ENCODE assay signal across 18 cellular contexts in genomic region chr10:90598513-90598912, GRCh38.
"Had no signal": no experiment of that assay in that cellular context is flagged by ENCODE, and none has a peak within 500 bp of the region (broad histone marks: within the 10 kb centered on the region; RNA-seq: fewer than 3 reads in every experiment).

No MANE protein-coding gene starts in this region.

- ATAC-seq: effector memory CD8-positive, alpha-beta T cell; left ventricle myocardium superior; lower lobe of right lung; natural killer cell; right lobe of liver; stimulated activated naive B cell treated with anti-CD40 and anti-IgM and Interleukin-4, amounts not matched to agents 10 μg/mL and 1 μg/mL and 100 μg/mL, for 72 hours had no signal

- H3K9me3 ChIP-seq: lower lobe of right lung, ovary, right lobe of liver, thoracic aorta, tibial nerve, upper lobe of left lung had no signal

- DNase-seq: cortex of kidney; effector memory CD8-positive, alpha-beta T cell; hypothalamus; left ventricle myocardium superior; lower lobe of right lung; natural killer cell; occipital lobe; ovary; retina; right lobe of liver; small intestine; stimulated activated CD4-positive, alpha-beta T cell treated with anti-CD3 and anti-CD28 coated beads, Interleukin-15, amount 100 ng/mL, for 24 hours; stimulated activated CD4-positive, alpha-beta T cell treated with anti-CD3 and anti-CD28 coated beads, Interleukin-2, amount 100 ng/mL, for 48 hours; stimulated activated naive B cell treated with anti-CD40 and anti-IgM and Interleukin-4, amounts not matched to agents 10 μg/mL and 1 μg/mL and 100 μg/mL, for 72 hours; upper lobe of left lung had no signal

- H3K36me3 ChIP-seq: lower lobe of right lung, ovary, right lobe of liver, thoracic aorta, tibial nerve, upper lobe of left lung had no signal

- H3K4me3 ChIP-seq: lower lobe of right lung, ovary, right lobe of liver, thoracic aorta, tibial nerve, upper lobe of left lung had no signal

- H3K4me3 Mint-ChIP-seq: effector memory CD8-positive, alpha-beta T cell; natural killer cell; stimulated activated naive B cell treated with anti-CD40 and anti-IgM and Interleukin-4, amounts not matched to agents 10 μg/mL and 1 μg/mL and 100 μg/mL, for 72 hours; stimulated activated naive CD8-positive, alpha-beta T cell treated with anti-CD3 and anti-CD28 coated beads, Interleukin-15, Interleukin-2, amounts not matched to agents 100 ng/mL and 50 ng/mL, for 24 hours had no signal

- H3K27ac Mint-ChIP-seq: effector memory CD8-positive, alpha-beta T cell; natural killer cell; stimulated activated naive B cell treated with anti-CD40 and anti-IgM and Interleukin-4, amounts not matched to agents 10 μg/mL and 1 μg/mL and 100 μg/mL, for 72 hours; stimulated activated naive CD8-positive, alpha-beta T cell treated with anti-CD3 and anti-CD28 coated beads, Interleukin-15, Interleukin-2, amounts not matched to agents 100 ng/mL and 50 ng/mL, for 24 hours had no signal

- H3K27ac ChIP-seq: lower lobe of right lung, ovary, right lobe of liver, tibial nerve, upper lobe of left lung had no signal

- H3K27me3 Mint-ChIP-seq: effector memory CD8-positive, alpha-beta T cell had no signal

- H3K4me1 ChIP-seq: right lobe of liver, upper lobe of left lung had no signal

- H3K4me1 Mint-ChIP-seq: natural killer cell; stimulated activated naive B cell treated with anti-CD40 and anti-IgM and Interleukin-4, amounts not matched to agents 10 μg/mL and 1 μg/mL and 100 μg/mL, for 72 hours had no signal

- H3K36me3 Mint-ChIP-seq: natural killer cell; stimulated activated naive B cell treated with anti-CD40 and anti-IgM and Interleukin-4, amounts not matched to agents 10 μg/mL and 1 μg/mL and 100 μg/mL, for 72 hours had no signal

- H3K27me3 ChIP-seq: ovary, right lobe of liver, tibial nerve, upper lobe of left lung had no signal
